22 cellular contexts compared by ENCODE assay signal in genomic region chr6:88183503-88183902, GRCh38. TPM values are rescaled to one million over a fixed set of nuclear protein-coding genes. Genes with fewer than 3 reads are reported as not detected.
DNase-seq lines count a peak whose midpoint lies in the region; TF ChIP-seq lines count a peak whose summit lies in the region.
"Had no signal": no experiment of that assay in that cellular context is flagged by ENCODE, and none has a peak within 500 bp of the region (broad histone marks: within the 10 kb centered on the region; RNA-seq: fewer than 3 reads in every experiment).

No MANE protein-coding gene starts in this region.

- H3K4me2 ChIP-seq in OCI-LY7 (ENCODE audit: low read length) (no peak overlapping the region), mesendoderm (ENCODE audit: low read length) (no peak overlapping the region)
- H3K4me2 ChIP-seq: A549; BLaER1 treated with 17β-estradiol and CSF1 and Interleukin-3, amounts not matched to agents 10 nM and 100 nM had no signal

- WGBS in mesendoderm (ENCODE audit: extremely low coverage, insufficient coverage, low lambda C conversion rate) = no CpG with 5 or more reads among the region's 2 CpGs

- no peak overlapping the region for H3K9ac ChIP-seq in mesendoderm (ENCODE audit: low read length)
- H3K9ac ChIP-seq: BLaER1 treated with 17β-estradiol and CSF1 and Interleukin-3, amounts not matched to agents 10 nM and 100 nM; GM23248 had no signal

- POLR2A ChIA-PET in OCI-LY7 (lab: Charles Lee) = interaction anchor here (0.7 to 1.7 kb wide), 4 partner anchors 9 to 767 kb away, joined by 3 to 6 read pairs (median 5); no protein-coding TSS in a partner anchor

- no peak overlapping the region for H4K8ac ChIP-seq in mesendoderm (ENCODE audit: low read depth, low read length)

- H2BK120ac ChIP-seq in mesendoderm (ENCODE audit: low read depth, low read length) = no peak overlapping the region

- CTCF ChIA-PET in OCI-LY7 (lab: Charles Lee; ENCODE audit: unreplicated experiment) = no interaction called here

- H3K9me3 ChIP-seq in OCI-LY7 (ENCODE audit: low read length) = peaks cover 19% of the 10 kb centered on the region
- H3K9me3 ChIP-seq: A549; BE2C; BLaER1 treated with 17β-estradiol and CSF1 and Interleukin-3, amounts not matched to agents 10 nM and 100 nM had no signal

- H3K27ac ChIP-seq in OCI-LY7 (ENCODE audit: low read depth, low read length, poor library complexity, severe bottlenecking) = no peak overlapping the region
- no peak overlapping the region for H3K27ac ChIP-seq in mesendoderm (ENCODE audit: low read depth, low read length)
- H3K27ac ChIP-seq: 22Rv1; A549; BLaER1 treated with 17β-estradiol and CSF1 and Interleukin-3, amounts not matched to agents 10 nM and 100 nM; GM23248 had no signal

- no peak overlapping the region for H2BK5ac ChIP-seq in mesendoderm (ENCODE audit: low read length)

- H3K4me3 ChIP-seq in OCI-LY7 (ENCODE audit: low read depth, low read length, poor library complexity, severe bottlenecking) (no peak overlapping the region), mesendoderm (ENCODE audit: low read length) (no peak overlapping the region)
- H3K4me3 ChIP-seq: A549; BLaER1 treated with 17β-estradiol and CSF1 and Interleukin-3, amounts not matched to agents 10 nM and 100 nM; GM12878; GM23248 had no signal

- H2AK5ac ChIP-seq in mesendoderm (ENCODE audit: low read length) = no peak overlapping the region

- H3K36me3 ChIP-seq in OCI-LY7 (ENCODE audit: insufficient read depth, low read length) = peaks cover 8% of the 10 kb centered on the region; the same call in 1 of the 2 replicates
- H3K36me3 ChIP-seq in mesendoderm (ENCODE audit: control insufficient read depth, insufficient read depth, low read length) = no peaks in the 10 kb centered on the region
- H3K36me3 ChIP-seq: BE2C; BLaER1 treated with 17β-estradiol and CSF1 and Interleukin-3, amounts not matched to agents 10 nM and 100 nM had no signal

- intact Hi-C loops in OCI-LY7 (cut with micrococcal nuclease; ENCODE audit: unreplicated experiment) = loop anchor here (5.0 kb wide), 1 partner anchor 54 kb away; no protein-coding TSS in a partner anchor

- H3K23ac ChIP-seq in mesendoderm (ENCODE audit: low read length) = no peak overlapping the region

- DNase-seq in NCI-H1417 (lab: John Stamatoyannopoulos, UW) (peak in 2 of 3 experiments; percentile 3 to 52), NCI-H1417 treated with DMSO at 0.1 percent for 48 hours (lab: John Stamatoyannopoulos, UW) (no peak), OCI-LY7 (ENCODE audit: low spot score) (no peak), mesendoderm (peak; percentile 14), 8988T (no peak), glomerular visceral epithelial cell (ENCODE audit: extremely low spot score) (no peak), inferior parietal cortex (ENCODE audit: extremely low spot score) (no peak)
- DNase-seq: ACHN; AML-193; BE2C; CD4-positive, alpha-beta T cell; CD8-positive, alpha-beta memory T cell; DMS 273 treated with DMSO at 0.1 percent for 48 hours; DMS79; EL; GDM1; GM23248; H9 had no signal

- no TSS peak for BruUV-seq in OCI-LY7 (replicated peaks; lab: Mats Ljungman, UMichigan)

- no peak overlapping the region for H3K18ac ChIP-seq in mesendoderm (ENCODE audit: low read length)

- no peaks in the 10 kb centered on the region for H3K27me3 ChIP-seq in mesendoderm (ENCODE audit: insufficient read depth, low read length, poor library complexity)
- H3K27me3 ChIP-seq: BE2C; BLaER1 treated with 17β-estradiol and CSF1 and Interleukin-3, amounts not matched to agents 10 nM and 100 nM had no signal

- no peak overlapping the region for H3K4ac ChIP-seq in mesendoderm (ENCODE audit: low read depth, low read length)

- H3K4me1 ChIP-seq in OCI-LY7 (ENCODE audit: insufficient read depth, low read length, poor library complexity, severe bottlenecking) = peaks cover 25% of the 10 kb centered on the region
- H3K4me1 ChIP-seq in mesendoderm (ENCODE audit: control insufficient read depth, low read depth, low read length) = no peaks in the 10 kb centered on the region
- H3K4me1 ChIP-seq: BE2C; BLaER1 treated with 17β-estradiol and CSF1 and Interleukin-3, amounts not matched to agents 10 nM and 100 nM had no signal

- H4K5ac ChIP-seq in mesendoderm (ENCODE audit: low read length) = no peak overlapping the region

- TF ChIP-seq CTCF in OCI-LY7 (conservative IDR thresholded peaks at IDR 0.05; ENCODE audit: low read length) = no peak

- H3K56ac ChIP-seq in mesendoderm (ENCODE audit: low read length) = no peak overlapping the region

- no peaks in the 10 kb centered on the region for H3K9me2 ChIP-seq in OCI-LY7 (ENCODE audit: insufficient read depth, low read length)

- H2AFZ ChIP-seq in OCI-LY7 (ENCODE audit: low read length) = peak overlapping the region; percentile 14; the same call in 1 of the 2 replicates
- H2AFZ ChIP-seq: GM23248 had no signal

- peaks cover 8% of the 10 kb centered on the region; the same call in 1 of the 2 replicates for H3K79me2 ChIP-seq in OCI-LY7 (ENCODE audit: insufficient read depth, low read depth, low read length)
- no peaks in the 10 kb centered on the region for H3K79me2 ChIP-seq in mesendoderm (ENCODE audit: control insufficient read depth, insufficient read depth, low read length)

- no peak overlapping the region for H2BK15ac ChIP-seq in mesendoderm (replicated peaks; ENCODE audit: low read depth)

- H4K20me1 ChIP-seq in OCI-LY7 (ENCODE audit: insufficient read depth, low read length) = no peaks in the 10 kb centered on the region
- H4K20me1 ChIP-seq: BLaER1 treated with 17β-estradiol and CSF1 and Interleukin-3, amounts not matched to agents 10 nM and 100 nM had no signal

- H3K79me1 ChIP-seq in mesendoderm (ENCODE audit: low read length) = no peaks in the 10 kb centered on the region

RNA-seq across cellular contexts. Expression of gene CNR1, which starts 17.4 kb away (rescaled TPM):
- total RNA-seq in OCI-LY7 (2014; rRNA removed; shearing (Covaris generic)) = 109 and 150 TPM in 2 replicates
- total RNA-seq in OCI-LY7 (2022) = 246 and 247 TPM in 2 replicates
- 0.48 TPM for polyA plus RNA-seq in mesendoderm (2013, experiment 1 of 2)
- polyA plus RNA-seq in mesendoderm (2013, experiment 2 of 2) = 0.63 TPM
- total RNA-seq: CD4-positive, alpha-beta T cell; CD8-positive, alpha-beta memory T cell; GM23248 had no signal
- polyA plus RNA-seq: CD8-positive, alpha-beta memory T cell; GM23248 had no signal

Comparison
In these comparisons a context has a peak if more than half of its experiments do, and no peak if none do; other contexts are left out.
1. DNase-seq: peak in NCI-H1417 (2 of 3) and mesendoderm (single experiment); none in NCI-H1417 treated with DMSO at 0.1 percent for 48 hours (single experiment), OCI-LY7 (single experiment), 8988T (single experiment), glomerular visceral epithelial cell (single experiment) and inferior parietal cortex (single experiment).